Comparison of ENCODE assay signal across 1 cellular context in genomic region chr19:45331411-45331810, GRCh38.
TF ChIP-seq lines count a peak whose summit lies in the region.

No MANE protein-coding gene starts in this region.

TF ChIP-seq in GM23338, 12 proteins besides CTCF, POLR2A, EP300 and RAD21 (continued from another document):
- TF ChIP-seq, protein P1, sequence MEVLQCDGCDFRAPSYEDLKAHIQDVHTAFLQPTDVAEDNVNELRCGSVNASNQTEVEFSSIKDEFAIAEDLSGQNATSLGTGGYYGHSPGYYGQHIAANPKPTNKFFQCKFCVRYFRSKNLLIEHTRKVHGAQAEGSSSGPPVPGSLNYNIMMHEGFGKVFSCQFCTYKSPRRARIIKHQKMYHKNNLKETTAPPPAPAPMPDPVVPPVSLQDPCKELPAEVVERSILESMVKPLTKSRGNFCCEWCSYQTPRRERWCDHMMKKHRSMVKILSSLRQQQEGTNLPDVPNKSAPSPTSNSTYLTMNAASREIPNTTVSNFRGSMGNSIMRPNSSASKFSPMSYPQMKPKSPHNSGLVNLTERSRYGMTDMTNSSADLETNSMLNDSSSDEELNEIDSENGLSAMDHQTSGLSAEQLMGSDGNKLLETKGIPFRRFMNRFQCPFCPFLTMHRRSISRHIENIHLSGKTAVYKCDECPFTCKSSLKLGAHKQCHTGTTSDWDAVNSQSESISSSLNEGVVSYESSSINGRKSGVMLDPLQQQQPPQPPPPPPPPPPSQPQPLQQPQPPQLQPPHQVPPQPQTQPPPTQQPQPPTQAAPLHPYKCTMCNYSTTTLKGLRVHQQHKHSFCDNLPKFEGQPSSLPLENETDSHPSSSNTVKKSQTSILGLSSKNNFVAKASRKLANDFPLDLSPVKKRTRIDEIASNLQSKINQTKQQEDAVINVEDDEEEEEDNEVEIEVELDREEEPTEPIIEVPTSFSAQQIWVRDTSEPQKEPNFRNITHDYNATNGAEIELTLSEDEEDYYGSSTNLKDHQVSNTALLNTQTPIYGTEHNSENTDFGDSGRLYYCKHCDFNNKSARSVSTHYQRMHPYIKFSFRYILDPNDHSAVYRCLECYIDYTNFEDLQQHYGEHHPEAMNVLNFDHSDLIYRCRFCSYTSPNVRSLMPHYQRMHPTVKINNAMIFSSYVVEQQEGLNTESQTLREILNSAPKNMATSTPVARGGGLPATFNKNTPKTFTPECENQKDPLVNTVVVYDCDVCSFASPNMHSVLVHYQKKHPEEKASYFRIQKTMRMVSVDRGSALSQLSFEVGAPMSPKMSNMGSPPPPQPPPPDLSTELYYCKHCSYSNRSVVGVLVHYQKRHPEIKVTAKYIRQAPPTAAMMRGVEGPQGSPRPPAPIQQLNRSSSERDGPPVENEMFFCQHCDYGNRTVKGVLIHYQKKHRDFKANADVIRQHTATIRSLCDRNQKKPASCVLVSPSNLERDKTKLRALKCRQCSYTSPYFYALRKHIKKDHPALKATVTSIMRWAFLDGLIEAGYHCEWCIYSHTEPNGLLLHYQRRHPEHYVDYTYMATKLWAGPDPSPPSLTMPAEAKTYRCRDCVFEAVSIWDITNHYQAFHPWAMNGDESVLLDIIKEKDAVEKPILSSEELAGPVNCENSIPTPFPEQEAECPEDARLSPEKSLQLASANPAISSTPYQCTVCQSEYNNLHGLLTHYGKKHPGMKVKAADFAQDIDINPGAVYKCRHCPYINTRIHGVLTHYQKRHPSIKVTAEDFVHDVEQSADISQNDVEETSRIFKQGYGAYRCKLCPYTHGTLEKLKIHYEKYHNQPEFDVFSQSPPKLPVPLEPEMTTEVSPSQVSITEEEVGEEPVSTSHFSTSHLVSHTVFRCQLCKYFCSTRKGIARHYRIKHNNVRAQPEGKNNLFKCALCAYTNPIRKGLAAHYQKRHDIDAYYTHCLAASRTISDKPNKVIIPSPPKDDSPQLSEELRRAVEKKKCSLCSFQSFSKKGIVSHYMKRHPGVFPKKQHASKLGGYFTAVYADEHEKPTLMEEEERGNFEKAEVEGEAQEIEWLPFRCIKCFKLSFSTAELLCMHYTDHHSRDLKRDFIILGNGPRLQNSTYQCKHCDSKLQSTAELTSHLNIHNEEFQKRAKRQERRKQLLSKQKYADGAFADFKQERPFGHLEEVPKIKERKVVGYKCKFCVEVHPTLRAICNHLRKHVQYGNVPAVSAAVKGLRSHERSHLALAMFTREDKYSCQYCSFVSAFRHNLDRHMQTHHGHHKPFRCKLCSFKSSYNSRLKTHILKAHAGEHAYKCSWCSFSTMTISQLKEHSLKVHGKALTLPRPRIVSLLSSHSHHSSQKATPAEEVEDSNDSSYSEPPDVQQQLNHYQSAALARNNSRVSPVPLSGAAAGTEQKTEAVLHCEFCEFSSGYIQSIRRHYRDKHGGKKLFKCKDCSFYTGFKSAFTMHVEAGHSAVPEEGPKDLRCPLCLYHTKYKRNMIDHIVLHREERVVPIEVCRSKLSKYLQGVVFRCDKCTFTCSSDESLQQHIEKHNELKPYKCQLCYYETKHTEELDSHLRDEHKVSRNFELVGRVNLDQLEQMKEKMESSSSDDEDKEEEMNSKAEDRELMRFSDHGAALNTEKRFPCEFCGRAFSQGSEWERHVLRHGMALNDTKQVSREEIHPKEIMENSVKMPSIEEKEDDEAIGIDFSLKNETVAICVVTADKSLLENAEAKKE (CRISPR knock-in tag; IDR thresholded peaks at IDR 0.05), result no peak
- no peak for TF ChIP-seq NANOG (IDR thresholded peaks at IDR 0.05; ENCODE audit: borderline replicate concordance)
- no peak for TF ChIP-seq CREB1 (CRISPR knock-in tag; IDR thresholded peaks at IDR 0.05; ENCODE audit: low read depth)
